Comparison of ENCODE assay signal across 20 cellular contexts in genomic region chr3:123119802-123120201, GRCh38. TPM values are rescaled to one million over a fixed set of nuclear protein-coding genes. Genes with fewer than 3 reads are reported as not detected.
DNase-seq lines count a peak whose midpoint lies in the region; ATAC-seq and TF ChIP-seq lines count a peak whose summit lies in the region.
"Had no signal": no experiment of that assay in that cellular context is flagged by ENCODE, and none has a peak within 500 bp of the region (broad histone marks: within the 10 kb centered on the region; RNA-seq: fewer than 3 reads in every experiment).

No MANE protein-coding gene starts in this region.

- H3K27me3 ChIP-seq in lower lobe of right lung (ENCODE audit: low read depth) (no peaks in the 10 kb centered on the region), stomach (no peaks in the 10 kb centered on the region)
- H3K27me3 ChIP-seq: neutrophil, transverse colon had no signal

- H3K36me3 ChIP-seq in lower lobe of right lung, result peaks cover 74% of the 10 kb centered on the region
- peaks cover 49 to 100% (median 96%) of the 10 kb centered on the region in 4 donors for H3K36me3 ChIP-seq in stomach
- H3K36me3 ChIP-seq: neutrophil had no signal

- H3K9me3 ChIP-seq in lower lobe of right lung (no peaks in the 10 kb centered on the region), stomach (no peaks in the 10 kb centered on the region)
- H3K9me3 ChIP-seq: neutrophil, transverse colon had no signal

- intact Hi-C loops in lower lobe of right lung (cut with DNase I), result no loop called here
- intact Hi-C loops in stomach (cut with DNase I; ENCODE audit: low total_unique reads), result no loop called here

- no peak for TF ChIP-seq EP300 in stomach (IDR thresholded peaks at IDR 0.05)

- no peak for TF ChIP-seq CTCF in lower lobe of right lung (IDR thresholded peaks at IDR 0.05)
- TF ChIP-seq CTCF in stomach (IDR thresholded peaks at IDR 0.05), result no peak

- WGBS in stomach, 5 donors, result 74 to 87% (median 77%) methylated on average over 4 to 5 of the region's 5 CpGs

- DNase-seq in DMS 273 (lab: John Stamatoyannopoulos, UW; ENCODE audit: unreplicated experiment) (peak; percentile 95), NCI-H1694 treated with DMSO at 0.1 percent for 48 hours (lab: John Stamatoyannopoulos, UW) (peak; percentile 98), lower lobe of right lung (no peak), NCI-H187 treated with DMSO at 0.1 percent for 48 hours (lab: John Stamatoyannopoulos, UW) (no peak), stomach (no peak)
- DNase-seq: activated CD4-positive, alpha-beta T cell treated with anti-CD3 and anti-CD28 coated beads, Interleukin-2, amount 10 ng/mL, durations not matched to agents 7 days and 5 days; activated CD8-positive, alpha-beta memory T cell treated with anti-CD3 and anti-CD28 coated beads, Interleukin-2, amount 10 ng/mL, durations not matched to agents 7 days and 5 days; activated naive CD4-positive, alpha-beta T cell treated with anti-CD3 and anti-CD28 coated beads, Interleukin-2, amount 10 ng/mL, durations not matched to agents 7 days and 5 days; CD4-positive, alpha-beta T cell; DMS53; GF-D8; kidney glomerular epithelial cell; NCI-H1092; NCI-H526; transverse colon had no signal

- H3K4me1 ChIP-seq in lower lobe of right lung (no peaks in the 10 kb centered on the region), stomach (peaks cover 0 to 4% (median 2%) of the 10 kb centered on the region in 4 donors)
- H3K4me1 ChIP-seq: transverse colon had no signal

- H3K4me3 ChIP-seq in lower lobe of right lung (no peak overlapping the region), stomach (no peak overlapping the region)
- H3K4me3 ChIP-seq: transverse colon had no signal

- ATAC-seq in lower lobe of right lung (peak; percentile 5 to 55), GM18520 (IDR thresholded peaks at IDR 0.05; ENCODE audit: unreplicated experiment) (no peak), HG03439 (IDR thresholded peaks at IDR 0.05; ENCODE audit: unreplicated experiment) (no peak)
- ATAC-seq: activated CD8-positive, alpha-beta memory T cell treated with anti-CD3 and anti-CD28 coated beads, Interleukin-2, amount 10 ng/mL, durations not matched to agents 7 days and 5 days had no signal

- TF ChIP-seq POLR2A in stomach (IDR thresholded peaks at IDR 0.05), result no peak

- H3K27ac ChIP-seq in cingulate gyrus (ENCODE audit: low read depth, low read length), result peak overlapping the region; percentile 2
- H3K27ac ChIP-seq in lower lobe of right lung, result no peak overlapping the region
- peak overlapping the region in 2 of 5 donors; percentile 15 to 20 for H3K27ac ChIP-seq in stomach
- H3K27ac ChIP-seq: HL-60, neutrophil had no signal

RNA-seq across cellular contexts. Expression of gene PDIA5, which starts 53.0 kb away (rescaled TPM):
- total RNA-seq in lower lobe of right lung, result 29.3 TPM
- total RNA-seq in stomach, result 10 to 100 TPM; 23.2 to 75.3 (median 65.2) TPM
- 10 to 100 TPM; 13.9 to 32.7 (median 18.2) TPM for polyA plus RNA-seq in stomach

Comparison
In these comparisons a context has a peak if more than half of its experiments do, and no peak if none do; other contexts are left out.
1. DNase-seq: peak in DMS 273 (single experiment) and NCI-H1694 treated with DMSO at 0.1 percent for 48 hours (single experiment); none in lower lobe of right lung (single experiment), NCI-H187 treated with DMSO at 0.1 percent for 48 hours (single experiment) and stomach (single experiment).
2. ATAC-seq: peak in lower lobe of right lung (2 of 2); none in GM18520 (single experiment) and HG03439 (single experiment).